16 cellular contexts compared by ENCODE assay signal in genomic region chr1:172219966-172220365, GRCh38.
"Had no signal": no experiment of that assay in that cellular context is flagged by ENCODE, and none has a peak within 500 bp of the region (broad histone marks: within the 10 kb centered on the region; RNA-seq: fewer than 3 reads in every experiment).

No MANE protein-coding gene starts in this region.

- H3K27me3 Mint-ChIP-seq: activated naive CD8-positive, alpha-beta T cell treated with anti-CD3 and anti-CD28 coated beads for 36 hours; stimulated activated memory B cell treated with anti-CD40 and anti-IgM and Interleukin-4, amounts not matched to agents 10 μg/mL and 1 μg/mL and 100 μg/mL, for 72 hours had no signal

- H3K9me3 ChIP-seq: body of pancreas, colonic mucosa, esophagus squamous epithelium, lower lobe of right lung had no signal

- H3K36me3 Mint-ChIP-seq: activated naive CD8-positive, alpha-beta T cell treated with anti-CD3 and anti-CD28 coated beads for 36 hours; natural killer cell; stimulated activated memory B cell treated with anti-CD40 and anti-IgM and Interleukin-4, amounts not matched to agents 10 μg/mL and 1 μg/mL and 100 μg/mL, for 72 hours had no signal

- H3K4me1 ChIP-seq: body of pancreas, colonic mucosa, esophagus squamous epithelium, foreskin keratinocyte had no signal

- H3K27ac Mint-ChIP-seq: activated CD4-positive, alpha-beta T cell treated with anti-CD3 and anti-CD28 coated beads, Interleukin-2, amount 10 ng/mL, durations not matched to agents 7 days and 5 days; activated naive CD8-positive, alpha-beta T cell treated with anti-CD3 and anti-CD28 coated beads for 36 hours; activated T-cell treated with anti-CD3 and anti-CD28 coated beads, Interleukin-2, amount 50 U/mL, for 72 hours; natural killer cell; stimulated activated memory B cell treated with anti-CD40 and anti-IgM and Interleukin-4, amounts not matched to agents 10 μg/mL and 1 μg/mL and 100 μg/mL, for 72 hours had no signal

- H3K4me3 Mint-ChIP-seq: activated CD4-positive, alpha-beta T cell treated with anti-CD3 and anti-CD28 coated beads, Interleukin-2, amount 10 ng/mL, durations not matched to agents 7 days and 5 days; activated naive CD8-positive, alpha-beta T cell treated with anti-CD3 and anti-CD28 coated beads for 36 hours; activated T-cell treated with anti-CD3 and anti-CD28 coated beads, Interleukin-2, amount 50 U/mL, for 72 hours; natural killer cell; stimulated activated memory B cell treated with anti-CD40 and anti-IgM and Interleukin-4, amounts not matched to agents 10 μg/mL and 1 μg/mL and 100 μg/mL, for 72 hours had no signal

- H3K36me3 ChIP-seq: colonic mucosa, esophagus squamous epithelium, lower lobe of right lung had no signal

- ATAC-seq: activated T-cell treated with anti-CD3 and anti-CD28 coated beads, Interleukin-2, amount 50 U/mL, for 72 hours; body of pancreas; foreskin keratinocyte; left colon; lower lobe of right lung; natural killer cell; stimulated activated memory B cell treated with anti-CD40 and anti-IgM and Interleukin-4, amounts not matched to agents 10 μg/mL and 1 μg/mL and 100 μg/mL, for 72 hours had no signal

- H3K9me3 Mint-ChIP-seq: activated CD4-positive, alpha-beta T cell treated with anti-CD3 and anti-CD28 coated beads, Interleukin-2, amount 10 ng/mL, durations not matched to agents 7 days and 5 days; natural killer cell had no signal

- DNase-seq: activated CD4-positive, alpha-beta T cell treated with anti-CD3 and anti-CD28 coated beads, Interleukin-2, amount 10 ng/mL, durations not matched to agents 7 days and 5 days; activated CD8-positive, alpha-beta memory T cell treated with anti-CD3 and anti-CD28 coated beads, Interleukin-2, amount 50 U/mL, for 48 hours; activated gamma-delta T cell; activated naive CD8-positive, alpha-beta T cell treated with anti-CD3 and anti-CD28 coated beads for 36 hours; activated T-cell treated with anti-CD3 and anti-CD28 coated beads, Interleukin-2, amount 50 U/mL, for 72 hours; amygdala; body of pancreas; colonic mucosa; effector CD4-positive, alpha-beta T cell; esophagus squamous epithelium; foreskin keratinocyte; left colon; lower lobe of right lung; natural killer cell; stimulated activated CD4-positive, alpha-beta T cell treated with anti-CD3 and anti-CD28 coated beads, Interleukin-2, amount 100 ng/mL, for 48 hours had no signal

- H3K4me3 ChIP-seq: body of pancreas, colonic mucosa, esophagus squamous epithelium, lower lobe of right lung had no signal

- H3K27me3 ChIP-seq: body of pancreas, colonic mucosa, esophagus squamous epithelium, foreskin keratinocyte had no signal

- H3K27ac ChIP-seq: body of pancreas, colonic mucosa, esophagus squamous epithelium, foreskin keratinocyte, lower lobe of right lung had no signal

- H3K4me1 Mint-ChIP-seq: activated CD4-positive, alpha-beta T cell treated with anti-CD3 and anti-CD28 coated beads, Interleukin-2, amount 10 ng/mL, durations not matched to agents 7 days and 5 days; activated naive CD8-positive, alpha-beta T cell treated with anti-CD3 and anti-CD28 coated beads for 36 hours; natural killer cell had no signal
